2 cellular contexts compared by ENCODE assay signal in genomic region chr7:37380831-37381230, GRCh38.
TF ChIP-seq lines count a peak whose summit lies in the region.

No MANE protein-coding gene starts in this region.

TF ChIP-seq in GM23338, 12 proteins besides CTCF, POLR2A, EP300 and RAD21 (continued from another document):
- TF ChIP-seq ZNF462 (CRISPR knock-in tag; IDR thresholded peaks at IDR 0.05) = no peak
TF ChIP-seq in GM23338: peak in this region for 0.

TF ChIP-seq in WTC11, 78 proteins besides CTCF, POLR2A, EP300 and RAD21 (continued from another document):
- TF ChIP-seq MLX (CRISPR knock-in tag; IDR thresholded peaks at IDR 0.05) = no peak
- no peak for TF ChIP-seq ZNF263 (CRISPR knock-in tag; IDR thresholded peaks at IDR 0.05; ENCODE audit: low read depth)
- no peak for TF ChIP-seq NR2C2 (CRISPR knock-in tag; IDR thresholded peaks at IDR 0.05)
- TF ChIP-seq CDX4 (CRISPR knock-in tag; IDR thresholded peaks at IDR 0.05; ENCODE audit: borderline replicate concordance) = no peak
- TF ChIP-seq ZNF219 (CRISPR knock-in tag; IDR thresholded peaks at IDR 0.05; ENCODE audit: borderline replicate concordance) = no peak
- no peak for TF ChIP-seq JUN (CRISPR knock-in tag; IDR thresholded peaks at IDR 0.05)
- TF ChIP-seq ZNF532 (CRISPR knock-in tag; IDR thresholded peaks at IDR 0.05; ENCODE audit: borderline replicate concordance) = no peak
- TF ChIP-seq TEAD4 (CRISPR knock-in tag; IDR thresholded peaks at IDR 0.05) = no peak
- no peak for TF ChIP-seq RELA (CRISPR knock-in tag; IDR thresholded peaks at IDR 0.05; ENCODE audit: borderline replicate concordance)
- TF ChIP-seq ZBTB43 (CRISPR knock-in tag; IDR thresholded peaks at IDR 0.05) = no peak
- no peak for TF ChIP-seq NFE2L1 (CRISPR knock-in tag; IDR thresholded peaks at IDR 0.05)
- TF ChIP-seq KAT7 (CRISPR knock-in tag; IDR thresholded peaks at IDR 0.05; ENCODE audit: borderline replicate concordance) = no peak
- no peak for TF ChIP-seq E2F1 (CRISPR knock-in tag; IDR thresholded peaks at IDR 0.05)
- TF ChIP-seq NFYB (CRISPR knock-in tag; conservative IDR thresholded peaks at IDR 0.05; ENCODE audit: low read depth) = no peak
